1 cellular context compared by ENCODE assay signal in genomic region chr4:76449824-76450223, GRCh38.
TF ChIP-seq lines count a peak whose summit lies in the region.

No MANE protein-coding gene starts in this region.

TF ChIP-seq in WTC11, 78 proteins besides CTCF, POLR2A, EP300 and RAD21 (continued from another document):
- TF ChIP-seq AFF4 (CRISPR knock-in tag; IDR thresholded peaks at IDR 0.05; ENCODE audit: borderline replicate concordance) (no peak), NFATC4 (CRISPR knock-in tag; IDR thresholded peaks at IDR 0.05) (no peak), OVOL2 (CRISPR knock-in tag; IDR thresholded peaks at IDR 0.05; ENCODE audit: borderline replicate concordance) (no peak), ZNF396 (CRISPR knock-in tag; IDR thresholded peaks at IDR 0.05; ENCODE audit: borderline replicate concordance) (no peak), GTF2I (CRISPR knock-in tag; conservative IDR thresholded peaks at IDR 0.05) (no peak), PREB (CRISPR knock-in tag; IDR thresholded peaks at IDR 0.05; ENCODE audit: borderline replicate concordance) (no peak), IRF2 (CRISPR knock-in tag; IDR thresholded peaks at IDR 0.05; ENCODE audit: borderline replicate concordance, low read depth) (no peak), NR3C1 (CRISPR knock-in tag; conservative IDR thresholded peaks at IDR 0.05; ENCODE audit: low read depth) (no peak), ATF2 (CRISPR knock-in tag; IDR thresholded peaks at IDR 0.05; ENCODE audit: borderline replicate concordance, low read depth) (no peak), ELF4 (CRISPR knock-in tag; IDR thresholded peaks at IDR 0.05; ENCODE audit: low read depth) (no peak)
- TF ChIP-seq, protein P1, sequence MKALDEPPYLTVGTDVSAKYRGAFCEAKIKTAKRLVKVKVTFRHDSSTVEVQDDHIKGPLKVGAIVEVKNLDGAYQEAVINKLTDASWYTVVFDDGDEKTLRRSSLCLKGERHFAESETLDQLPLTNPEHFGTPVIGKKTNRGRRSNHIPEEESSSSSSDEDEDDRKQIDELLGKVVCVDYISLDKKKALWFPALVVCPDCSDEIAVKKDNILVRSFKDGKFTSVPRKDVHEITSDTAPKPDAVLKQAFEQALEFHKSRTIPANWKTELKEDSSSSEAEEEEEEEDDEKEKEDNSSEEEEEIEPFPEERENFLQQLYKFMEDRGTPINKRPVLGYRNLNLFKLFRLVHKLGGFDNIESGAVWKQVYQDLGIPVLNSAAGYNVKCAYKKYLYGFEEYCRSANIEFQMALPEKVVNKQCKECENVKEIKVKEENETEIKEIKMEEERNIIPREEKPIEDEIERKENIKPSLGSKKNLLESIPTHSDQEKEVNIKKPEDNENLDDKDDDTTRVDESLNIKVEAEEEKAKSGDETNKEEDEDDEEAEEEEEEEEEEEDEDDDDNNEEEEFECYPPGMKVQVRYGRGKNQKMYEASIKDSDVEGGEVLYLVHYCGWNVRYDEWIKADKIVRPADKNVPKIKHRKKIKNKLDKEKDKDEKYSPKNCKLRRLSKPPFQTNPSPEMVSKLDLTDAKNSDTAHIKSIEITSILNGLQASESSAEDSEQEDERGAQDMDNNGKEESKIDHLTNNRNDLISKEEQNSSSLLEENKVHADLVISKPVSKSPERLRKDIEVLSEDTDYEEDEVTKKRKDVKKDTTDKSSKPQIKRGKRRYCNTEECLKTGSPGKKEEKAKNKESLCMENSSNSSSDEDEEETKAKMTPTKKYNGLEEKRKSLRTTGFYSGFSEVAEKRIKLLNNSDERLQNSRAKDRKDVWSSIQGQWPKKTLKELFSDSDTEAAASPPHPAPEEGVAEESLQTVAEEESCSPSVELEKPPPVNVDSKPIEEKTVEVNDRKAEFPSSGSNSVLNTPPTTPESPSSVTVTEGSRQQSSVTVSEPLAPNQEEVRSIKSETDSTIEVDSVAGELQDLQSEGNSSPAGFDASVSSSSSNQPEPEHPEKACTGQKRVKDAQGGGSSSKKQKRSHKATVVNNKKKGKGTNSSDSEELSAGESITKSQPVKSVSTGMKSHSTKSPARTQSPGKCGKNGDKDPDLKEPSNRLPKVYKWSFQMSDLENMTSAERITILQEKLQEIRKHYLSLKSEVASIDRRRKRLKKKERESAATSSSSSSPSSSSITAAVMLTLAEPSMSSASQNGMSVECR (CRISPR knock-in tag; IDR thresholded peaks at IDR 0.05; ENCODE audit: borderline replicate concordance) = no peak
